Comparison of ENCODE assay signal across 8 cellular contexts in the genomic region with DNA sequence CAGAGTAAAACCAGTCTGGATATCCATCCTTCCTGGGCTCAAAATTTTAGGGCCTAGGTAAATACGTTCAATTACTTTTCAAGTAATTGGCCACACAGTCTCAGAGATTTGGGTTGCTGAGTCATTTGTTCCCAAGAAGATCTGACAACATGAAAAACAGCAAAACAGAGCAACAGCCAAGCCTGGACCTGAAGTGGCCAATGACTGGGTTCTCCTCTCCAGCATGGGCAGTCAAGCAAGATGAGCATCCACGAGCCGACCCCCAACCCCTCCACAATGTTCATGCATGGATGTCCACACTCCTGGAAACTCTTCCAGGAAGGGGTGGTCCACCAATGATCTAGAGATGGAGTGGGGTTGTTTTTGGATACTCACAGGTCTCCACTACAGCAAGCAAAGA.
DNase-seq lines count a peak whose midpoint lies in the region; ATAC-seq and TF ChIP-seq lines count a peak whose summit lies in the region.

No MANE protein-coding gene starts in this region.

- H2BK20ac ChIP-seq in IMR-90 (ENCODE audit: low read depth, low read length) = 0 out of 2 replicates have a peak overlapping the region, but pooled peaks have one; percentile 16

- no peak overlapping the region for H3K4me2 ChIP-seq in IMR-90 (ENCODE audit: low read depth, low read length)

- H3K4ac ChIP-seq in IMR-90 (ENCODE audit: low read depth, low read length) = peak overlapping the region; percentile 17; the same call in 1 of the 2 replicates

- no peak overlapping the region for H2AFZ ChIP-seq in IMR-90 (replicated peaks; ENCODE audit: low read length, poor library complexity)

- H3K4me1 Mint-ChIP-seq in stimulated activated effector memory CD8-positive, alpha-beta T cell treated with anti-CD3 and anti-CD28 coated beads, Interleukin-12 subunit alpha, Interleukin-12 subunit beta, amount 100 ng/mL, for 72 hours = peaks cover 88% of the 10 kb centered on the region

- no CpG with 5 or more reads among the region's 3 CpGs for WGBS in IMR-90 (ENCODE audit: extremely low coverage in 2 of 2, insufficient read length in 1 of 2), 2 experiments

- no peak overlapping the region; the same call in 2 of the 3 replicates for H2BK15ac ChIP-seq in IMR-90 (ENCODE audit: low read depth, low read length)

- in situ Hi-C loops in IMR-90 (cut with MboI; ENCODE audit: low sequenced_read_pairs) = loop anchor here (5.0 to 10.0 kb wide), 2 partner anchors 43 to 140 kb away; no protein-coding TSS in a partner anchor
- in situ Hi-C loops in GM13977 (cut with MboI; ENCODE audit: low pct_unique_long_range_greater_than_20kb, low sequenced_read_pairs, unreplicated experiment) = loop anchor here (5.0 to 10.0 kb wide), 2 partner anchors 48 to 140 kb away; no protein-coding TSS in a partner anchor

- H3K56ac ChIP-seq in IMR-90 (ENCODE audit: extremely low read depth, insufficient read depth, low read length) = no peak overlapping the region

- TF ChIP-seq CTCF in IMR-90 (conservative IDR thresholded peaks at IDR 0.05; ENCODE audit: low read depth, low read length) = no peak
- no peak for TF ChIP-seq CTCF in GM13977 (IDR thresholded peaks at IDR 0.05; ENCODE audit: extremely low read depth, insufficient read depth, missing control alignments)

- H3K9me3 ChIP-seq in IMR-90 (ENCODE audit: control insufficient read depth, insufficient read depth, low read length) = no peaks in the 10 kb centered on the region

- no peak overlapping the region for H3K9ac ChIP-seq in IMR-90 (ENCODE audit: low read depth, low read length)

- CTCF ChIA-PET in IMR-90 (lab: Yijun Ruan, JAX) = interaction anchor here (1.0 to 1.9 kb wide), 7 partner anchors 12 to 262 kb away, joined by 3 to 6 read pairs (median 3); no protein-coding TSS in a partner anchor

- H3K27ac Mint-ChIP-seq in activated naive CD4-positive, alpha-beta T cell treated with anti-CD3 and anti-CD28 coated beads, Interleukin-2, amount 50 U/mL, for 72 hours = peak overlapping the region; percentile 94 to 97
- H3K27ac Mint-ChIP-seq in stimulated activated effector memory CD8-positive, alpha-beta T cell treated with anti-CD3 and anti-CD28 coated beads, Interleukin-12 subunit alpha, Interleukin-12 subunit beta, amount 100 ng/mL, for 72 hours = peak overlapping the region; percentile 93

- H2BK120ac ChIP-seq in IMR-90 (ENCODE audit: low read depth, low read length) = peak overlapping the region; percentile 81

- ATAC-seq in IMR-90 (ENCODE audit: low read depth) (no peak), GM21723 (IDR thresholded peaks at IDR 0.05; ENCODE audit: unreplicated experiment) (no peak)
- ATAC-seq in activated naive CD4-positive, alpha-beta T cell treated with anti-CD3 and anti-CD28 coated beads, Interleukin-2, amount 50 U/mL, for 72 hours = no peak
- ATAC-seq in stimulated activated effector memory CD8-positive, alpha-beta T cell treated with anti-CD3 and anti-CD28 coated beads, Interleukin-12 subunit alpha, Interleukin-12 subunit beta, amount 100 ng/mL, for 72 hours = no peak

- no peaks in the 10 kb centered on the region for H3K36me3 ChIP-seq in IMR-90 (ENCODE audit: control insufficient read depth, insufficient read depth, low read length)

- peaks cover 27% of the 10 kb centered on the region for H3K4me1 ChIP-seq in IMR-90 (ENCODE audit: control insufficient read depth, insufficient read depth, low read length)

- peaks cover 4% of the 10 kb centered on the region; the same call in 1 of the 2 replicates for H3K9me1 ChIP-seq in IMR-90 (ENCODE audit: insufficient read depth, low read length)

- peak overlapping the region; percentile 38; the same call in 1 of the 2 replicates for H2AK5ac ChIP-seq in IMR-90 (ENCODE audit: low read depth, low read length)

- TF ChIP-seq RAD21 in IMR-90 (IDR thresholded peaks at IDR 0.05; ENCODE audit: low read length) = no peak

- 0 out of 2 replicates have a peak overlapping the region, but pooled peaks have one; percentile 86 for H3K14ac ChIP-seq in IMR-90 (replicated peaks; ENCODE audit: low read depth, low read length)

- dilution Hi-C loops in IMR-90 (cut with HindIII; ENCODE audit: low sequenced_read_pairs, unreplicated experiment) = no loop called here

- H3K4me3 ChIP-seq in IMR-90 (ENCODE audit: insufficient read depth, low read depth, low read length) = no peak overlapping the region

- no peak overlapping the region for H3K23ac ChIP-seq in IMR-90 (ENCODE audit: low read depth, low read length)

- no peaks in the 10 kb centered on the region for H3K27me3 ChIP-seq in IMR-90 (ENCODE audit: control insufficient read depth, insufficient read depth, low read length)

- H4K20me1 ChIP-seq in IMR-90 (ENCODE audit: insufficient read depth, low read length) = no peaks in the 10 kb centered on the region

- intact Hi-C loops in IMR-90 (cut with micrococcal nuclease) = no loop called here

- H3K18ac ChIP-seq in IMR-90 (ENCODE audit: low read depth, low read length) = peak overlapping the region; percentile 67

- no peak overlapping the region for H2AK9ac ChIP-seq in IMR-90 (replicated peaks; ENCODE audit: low read depth, low read length, poor library complexity)

- peak overlapping the region; percentile 48; the same call in 1 of the 2 replicates for H3K27ac ChIP-seq in IMR-90 (ENCODE audit: insufficient read depth, low read length)

- H3K79me1 ChIP-seq in IMR-90 (ENCODE audit: low read depth in 1 of 2, low read length in 2 of 2) = peaks cover 0 to 8% of the 10 kb centered on the region in 2 experiments; a peak in 1 of 4 replicates

- H4K5ac ChIP-seq in IMR-90 (ENCODE audit: low read depth, low read length) = peak overlapping the region; percentile 74

- H4K8ac ChIP-seq in IMR-90 (ENCODE audit: low read depth in 2 of 2, low read length in 2 of 2) = peak overlapping the region in 1 of 2 experiments; percentile 92; a peak in 3 of 4 replicates

- peak overlapping the region; percentile 71 for H3K4me3 Mint-ChIP-seq in stimulated activated effector memory CD8-positive, alpha-beta T cell treated with anti-CD3 and anti-CD28 coated beads, Interleukin-12 subunit alpha, Interleukin-12 subunit beta, amount 100 ng/mL, for 72 hours

- H3K36me3 Mint-ChIP-seq in activated naive CD4-positive, alpha-beta T cell treated with anti-CD3 and anti-CD28 coated beads, Interleukin-2, amount 50 U/mL, for 72 hours = peaks cover 0 to 36% of the 10 kb centered on the region in 2 donors
- peaks cover 47% of the 10 kb centered on the region for H3K36me3 Mint-ChIP-seq in stimulated activated effector memory CD8-positive, alpha-beta T cell treated with anti-CD3 and anti-CD28 coated beads, Interleukin-12 subunit alpha, Interleukin-12 subunit beta, amount 100 ng/mL, for 72 hours

- H4K91ac ChIP-seq in IMR-90 (ENCODE audit: insufficient read depth, low read depth, low read length) = 0 out of 2 replicates have a peak overlapping the region, but pooled peaks have one; percentile 91

- POLR2A ChIA-PET in IMR-90 (lab: Charles Lee; ENCODE audit: unreplicated experiment) = no interaction called here

- no peak for TF ChIP-seq POLR2A in IMR-90 (IDR thresholded peaks at IDR 0.05; ENCODE audit: low read depth, low read length)

- no peaks in the 10 kb centered on the region for H3K9me3 Mint-ChIP-seq in activated naive CD4-positive, alpha-beta T cell treated with anti-CD3 and anti-CD28 coated beads, Interleukin-2, amount 50 U/mL, for 72 hours
- H3K9me3 Mint-ChIP-seq in stimulated activated effector memory CD8-positive, alpha-beta T cell treated with anti-CD3 and anti-CD28 coated beads, Interleukin-12 subunit alpha, Interleukin-12 subunit beta, amount 100 ng/mL, for 72 hours = no peaks in the 10 kb centered on the region

- BruUV-seq in IMR-90 (replicated peaks; lab: Mats Ljungman, UMichigan) = no TSS peak

- DNase-seq in IMR-90 = no peak
- peak in 1 of 2 donors; percentile 54 for DNase-seq in activated naive CD4-positive, alpha-beta T cell treated with anti-CD3 and anti-CD28 coated beads, Interleukin-2, amount 50 U/mL, for 72 hours (ENCODE audit: low spot score in 2 of 2)
- peak; percentile 37 for DNase-seq in glomerular visceral epithelial cell (ENCODE audit: extremely low spot score)
- DNase-seq in stimulated activated effector memory CD8-positive, alpha-beta T cell treated with anti-CD3 and anti-CD28 coated beads, Interleukin-12 subunit alpha, Interleukin-12 subunit beta, amount 100 ng/mL, for 72 hours (ENCODE audit: low spot score in 2 of 2) = peak in 1 of 2 donors; percentile 67
- no peak for DNase-seq in Kasumi-1 (lab: John Stamatoyannopoulos, UW)
- no peak for DNase-seq in GM13977 (ENCODE audit: low spot score)
- DNase-seq in activated CD4-positive, CD25-positive, alpha-beta regulatory T cell (lab: John Stamatoyannopoulos, UW) = no peak

- H2BK5ac ChIP-seq in IMR-90 (ENCODE audit: low read depth, low read length, poor library complexity, severe bottlenecking) = peak overlapping the region; percentile 78

TF ChIP-seq in IMR-90, 13 proteins besides CTCF, POLR2A, EP300 and RAD21:
- peak; percentile 9; the same call in 1 of the 2 replicates for TF ChIP-seq NFE2L2 (IDR thresholded peaks at IDR 0.05; ENCODE audit: low read depth, low read length)
- peak; percentile 46; the same call in 1 of the 2 replicates for TF ChIP-seq RFX5 (IDR thresholded peaks at IDR 0.05; ENCODE audit: low read depth, low read length)
- no peak for TF ChIP-seq MAFK (IDR thresholded peaks at IDR 0.05; ENCODE audit: low read depth, low read length)
